In genomic region chr12:47818701-47819543, GRCh38 we compare ENCODE assay signal across 1 cellular context.
TF ChIP-seq lines count a peak whose summit lies in the region.

No MANE protein-coding gene starts in this region.

TF ChIP-seq in H1, 55 proteins besides CTCF, POLR2A, EP300 and RAD21 (continued from another document):
- TF ChIP-seq RBBP5 (IDR thresholded peaks at IDR 0.05; ENCODE audit: borderline replicate concordance, low read depth, low read length) (peak; percentile 2; the same call in 1 of the 2 replicates), CREB1 (IDR thresholded peaks at IDR 0.05) (0 out of 2 replicates have a peak, but pooled peaks have one; percentile 24), TAF7 (optimal IDR thresholded peaks at IDR 0.05; ENCODE audit: borderline replicate concordance, low read depth, low read length) (peak; percentile 28), EGR1 (IDR thresholded peaks at IDR 0.05; ENCODE audit: borderline replicate concordance, low read depth, low read length) (no peak), PHF8 (conservative IDR thresholded peaks at IDR 0.05; ENCODE audit: low read depth, low read length) (0 out of 2 replicates have a peak, but pooled peaks have one; percentile 53)
